ENCODE assay signal across 9 cellular contexts in the genomic region with DNA sequence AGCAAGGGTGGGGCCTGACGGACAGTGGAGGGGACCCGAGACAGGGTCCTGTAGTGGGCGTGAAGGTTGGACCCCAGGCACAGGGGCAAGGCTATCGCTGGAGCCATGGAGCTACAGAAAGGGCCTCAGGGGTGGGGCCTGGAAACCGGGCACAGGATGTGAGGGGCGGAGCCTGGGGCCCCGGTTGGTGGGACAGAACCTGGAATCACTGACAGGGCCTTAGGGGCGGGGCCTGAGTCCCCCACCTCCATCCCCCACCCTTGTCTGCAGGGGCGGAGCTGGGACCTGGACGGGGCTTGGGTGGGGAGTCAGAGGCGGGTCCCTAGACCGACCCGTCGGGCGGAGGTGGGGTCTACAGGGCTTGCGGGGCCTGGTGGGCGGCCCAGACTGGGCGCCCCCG. TPM values are rescaled to one million over a fixed set of nuclear protein-coding genes. Genes with fewer than 3 reads are reported as not detected.
DNase-seq lines count a peak whose midpoint lies in the region; ATAC-seq, FAIRE-seq and TF ChIP-seq lines count a peak whose summit lies in the region.
"Had no signal": no experiment of that assay in that cellular context is flagged by ENCODE, and none has a peak within 500 bp of the region (broad histone marks: within the 10 kb centered on the region; RNA-seq: fewer than 3 reads in every experiment).

No MANE protein-coding gene starts in this region.

- H3K9me3 Mint-ChIP-seq in memory B cell (no peaks in the 10 kb centered on the region), type B pancreatic cell (no peaks in the 10 kb centered on the region)
- no peaks in the 10 kb centered on the region for H3K9me3 Mint-ChIP-seq in T-helper 2 cell treated with Interferon-gamma antibody and Interleukin-4, amounts not matched to agents 5 μg/mL and 100 μg/mL, for 36 hours

- peak overlapping the region; percentile 90 for H3K27ac Mint-ChIP-seq in memory B cell
- H3K27ac Mint-ChIP-seq in type B pancreatic cell = no peak overlapping the region
- no peak overlapping the region for H3K27ac Mint-ChIP-seq in T-helper 2 cell treated with Interferon-gamma antibody and Interleukin-4, amounts not matched to agents 5 μg/mL and 100 μg/mL, for 36 hours

- H3K4me1 Mint-ChIP-seq in memory B cell (peaks cover 32% of the 10 kb centered on the region), type B pancreatic cell (ENCODE audit: unreplicated experiment) (peaks cover 7% of the 10 kb centered on the region)
- H3K4me1 Mint-ChIP-seq in T-helper 2 cell treated with Interferon-gamma antibody and Interleukin-4, amounts not matched to agents 5 μg/mL and 100 μg/mL, for 36 hours (ENCODE audit: low read depth) = peaks cover 18% of the 10 kb centered on the region

- DNase-seq in CD1c-positive myeloid dendritic cell (ENCODE audit: extremely low spot score) (peak; percentile 26), NCI-H2171 treated with DMSO at 0.1 percent for 48 hours (lab: John Stamatoyannopoulos, UW) (peak; percentile 80), ecto neural progenitor cell (ENCODE audit: low spot score) (peak; percentile 95), memory B cell (ENCODE audit: low spot score in 2 of 2) (no peak), type B pancreatic cell (ENCODE audit: extremely low spot score, unreplicated experiment) (peak; percentile 87), D721Med (ENCODE audit: insufficient read length, low spot score) (no peak)
- DNase-seq in T-helper 2 cell treated with Interferon-gamma antibody and Interleukin-4, amounts not matched to agents 5 μg/mL and 100 μg/mL, for 36 hours (ENCODE audit: low spot score) = no peak

- peak; percentile 15 for ATAC-seq in memory B cell (ENCODE audit: low read depth)
- no peak for ATAC-seq in GM18873 (IDR thresholded peaks at IDR 0.05; ENCODE audit: low FRiP score, unreplicated experiment)

- TF ChIP-seq CTCF in type B pancreatic cell (conservative IDR thresholded peaks at IDR 0.05) (no peak), D721Med (IDR thresholded peaks at IDR 0.05; ENCODE audit: insufficient read depth, missing control alignments) (no peak)

- no peak for FAIRE-seq in D721Med (lab: Jason Lieb, UNC)

- H3K4me3 Mint-ChIP-seq in memory B cell (peak overlapping the region; percentile 72), type B pancreatic cell (peak overlapping the region; percentile 54)
- H3K4me3 Mint-ChIP-seq in T-helper 2 cell treated with Interferon-gamma antibody and Interleukin-4, amounts not matched to agents 5 μg/mL and 100 μg/mL, for 36 hours = no peak overlapping the region

- H3K27me3 Mint-ChIP-seq in memory B cell = no peaks in the 10 kb centered on the region
- H3K27me3 Mint-ChIP-seq in type B pancreatic cell = no peaks in the 10 kb centered on the region
- H3K27me3 Mint-ChIP-seq in T-helper 2 cell treated with Interferon-gamma antibody and Interleukin-4, amounts not matched to agents 5 μg/mL and 100 μg/mL, for 36 hours (ENCODE audit: low read depth) = no peaks in the 10 kb centered on the region

- peaks cover 9% of the 10 kb centered on the region for H3K36me3 Mint-ChIP-seq in memory B cell
- peaks cover 12% of the 10 kb centered on the region for H3K36me3 Mint-ChIP-seq in type B pancreatic cell
- H3K36me3 Mint-ChIP-seq in T-helper 2 cell treated with Interferon-gamma antibody and Interleukin-4, amounts not matched to agents 5 μg/mL and 100 μg/mL, for 36 hours (ENCODE audit: low read depth) = peaks cover 8% of the 10 kb centered on the region

RNA-seq across cellular contexts. Expression of a gene that starts 26.0 kb away (rescaled TPM):
- 35.8 and 50.1 TPM in 2 replicates for total RNA-seq in type B pancreatic cell (ENCODE audit: low replicate concordance)

RNA-seq across cellular contexts. Expression of a gene that starts 27.8 kb away (rescaled TPM):
- 19.3 and 21.8 TPM in 2 replicates for total RNA-seq in type B pancreatic cell (ENCODE audit: low replicate concordance)

RNA-seq across cellular contexts. Expression of a gene that starts 40.1 kb away (rescaled TPM):
- total RNA-seq in type B pancreatic cell (ENCODE audit: low replicate concordance) = 0.48 and 0.75 TPM in 2 replicates

RNA-seq across cellular contexts. Expression of a gene that starts 49.6 kb away (rescaled TPM):
- total RNA-seq in type B pancreatic cell (ENCODE audit: low replicate concordance) = not detected in 2 replicates
- total RNA-seq: activated CD8-positive, alpha-beta memory T cell treated with anti-CD3 and anti-CD28 coated beads for 36 hours had no signal

RNA-seq across cellular contexts. Expression of a gene that starts 53.3 kb away (rescaled TPM):
- total RNA-seq in type B pancreatic cell (ENCODE audit: low replicate concordance) = 0.95 and 2.8 TPM in 2 replicates

Comparison
In these comparisons a context has a peak if more than half of its experiments do, and no peak if none do; other contexts are left out.
1. DNase-seq: peak in CD1c-positive myeloid dendritic cell (single experiment), NCI-H2171 treated with DMSO at 0.1 percent for 48 hours (single experiment), ecto neural progenitor cell (single experiment) and type B pancreatic cell (single experiment); none in memory B cell (0 of 2), T-helper 2 cell treated with Interferon-gamma antibody and Interleukin-4, amounts not matched to agents 5 μg/mL and 100 μg/mL, for 36 hours (single experiment) and D721Med (single experiment).